ENCODE assay signal across 15 cellular contexts in genomic region chr2:28635251-28635650, GRCh38.
DNase-seq lines count a peak whose midpoint lies in the region; ATAC-seq and TF ChIP-seq lines count a peak whose summit lies in the region.
"Had no signal": no experiment of that assay in that cellular context is flagged by ENCODE, and none has a peak within 500 bp of the region (broad histone marks: within the 10 kb centered on the region; RNA-seq: fewer than 3 reads in every experiment).

No MANE protein-coding gene starts in this region.

- peaks cover 28% of the 10 kb centered on the region for H3F3A ChIP-seq in PC-9 (ENCODE audit: insufficient read depth, low read depth)

- peak in 2 of 4 donors; percentile 74 to 93 for TF ChIP-seq EP300 in sigmoid colon (IDR thresholded peaks at IDR 0.05)

- intact Hi-C loops in PC-9 (cut with micrococcal nuclease; ENCODE audit: unreplicated experiment), result no loop called here
- intact Hi-C loops in sigmoid colon (cut with DNase I), result no loop called here

- POLR2A ChIA-PET in PC-9 (lab: Charles Lee; ENCODE audit: unreplicated experiment), result interaction anchor here (0.7 kb wide), 1 partner anchor 14 kb away, joined by 5 read pairs; no protein-coding TSS in a partner anchor

- H3K27ac ChIP-seq in PC-9 (peak overlapping the region; percentile 85; the same call in 1 of the 2 replicates), epithelial cell of prostate (peak overlapping the region; percentile 89), layer of hippocampus (ENCODE audit: low read depth, low read length) (peak overlapping the region; percentile 42), sigmoid colon (peak overlapping the region; percentile 80 to 92 (median 86))

- H3K9me3 Mint-ChIP-seq in natural killer cell treated with Interleukin-12 subunit alpha and Interleukin-12 subunit beta and Interleukin-15 and Interleukin-18, amount 100 ng/mL, for 72 hours, result no peaks in the 10 kb centered on the region
- H3K9me3 Mint-ChIP-seq: activated CD8-positive, alpha-beta T cell treated with anti-CD3 and anti-CD28 coated beads for 36 hours; central memory CD8-positive, alpha-beta T cell had no signal

- no peak overlapping the region for H3K4me2 ChIP-seq in PC-9

- H3K4me3 Mint-ChIP-seq in natural killer cell treated with Interleukin-12 subunit alpha and Interleukin-12 subunit beta and Interleukin-15 and Interleukin-18, amount 100 ng/mL, for 72 hours, result no peak overlapping the region
- H3K4me3 Mint-ChIP-seq: activated CD8-positive, alpha-beta T cell treated with anti-CD3 and anti-CD28 coated beads for 36 hours; central memory CD8-positive, alpha-beta T cell had no signal

- H3K27me3 Mint-ChIP-seq in natural killer cell treated with Interleukin-12 subunit alpha and Interleukin-12 subunit beta and Interleukin-15 and Interleukin-18, amount 100 ng/mL, for 72 hours, result no peaks in the 10 kb centered on the region
- H3K27me3 Mint-ChIP-seq: activated CD8-positive, alpha-beta T cell treated with anti-CD3 and anti-CD28 coated beads for 36 hours; central memory CD8-positive, alpha-beta T cell had no signal

- peaks cover 43% of the 10 kb centered on the region for H3K4me1 ChIP-seq in PC-9 (replicated peaks; ENCODE audit: insufficient read depth)
- peaks cover 0 to 44% (median 44%) of the 10 kb centered on the region in 4 donors for H3K4me1 ChIP-seq in sigmoid colon

- no peaks in the 10 kb centered on the region for H4K20me1 ChIP-seq in PC-9 (ENCODE audit: insufficient read depth)

- no peaks in the 10 kb centered on the region for H3K9me3 ChIP-seq in PC-9 (ENCODE audit: insufficient read depth, low read depth)
- no peaks in the 10 kb centered on the region for H3K9me3 ChIP-seq in sigmoid colon

- no peaks in the 10 kb centered on the region for H3K36me3 Mint-ChIP-seq in natural killer cell treated with Interleukin-12 subunit alpha and Interleukin-12 subunit beta and Interleukin-15 and Interleukin-18, amount 100 ng/mL, for 72 hours

- H3K27ac Mint-ChIP-seq in natural killer cell treated with Interleukin-12 subunit alpha and Interleukin-12 subunit beta and Interleukin-15 and Interleukin-18, amount 100 ng/mL, for 72 hours, result peak overlapping the region in 1 of 2 donors; percentile 64
- H3K27ac Mint-ChIP-seq: activated CD8-positive, alpha-beta T cell treated with anti-CD3 and anti-CD28 coated beads for 36 hours had no signal

- no peaks in the 10 kb centered on the region for H3K79me2 ChIP-seq in PC-9 (ENCODE audit: low read depth)

- ATAC-seq in natural killer cell treated with Interleukin-12 subunit alpha and Interleukin-12 subunit beta and Interleukin-15 and Interleukin-18, amount 100 ng/mL, for 72 hours, result no peak
- ATAC-seq in HG02970 (IDR thresholded peaks at IDR 0.05; ENCODE audit: low FRiP score, unreplicated experiment), result no peak
- ATAC-seq: activated CD8-positive, alpha-beta T cell treated with anti-CD3 and anti-CD28 coated beads for 36 hours had no signal

- 14 to 64% methylated on average over 2 of the region's 2 CpGs for WGBS in sigmoid colon, 2 donors

- H3K4me1 Mint-ChIP-seq in natural killer cell treated with Interleukin-12 subunit alpha and Interleukin-12 subunit beta and Interleukin-15 and Interleukin-18, amount 100 ng/mL, for 72 hours (ENCODE audit: low read depth in 2 of 2), result peaks cover 21 to 31% of the 10 kb centered on the region in 2 donors
- H3K4me1 Mint-ChIP-seq: central memory CD8-positive, alpha-beta T cell had no signal

- DNase-seq in PC-9, result no peak
- DNase-seq in epithelial cell of prostate (ENCODE audit: low read depth, low spot score), result no peak
- peak; percentile 69 for DNase-seq in sigmoid colon
- DNase-seq in stimulated activated CD8-positive, alpha-beta memory T cell treated with anti-CD3 and anti-CD28 coated beads, Interleukin-4, amount 100 ng/mL, for 48 hours, result no peak
- no peak for DNase-seq in natural killer cell treated with Interleukin-12 subunit alpha and Interleukin-12 subunit beta and Interleukin-15 and Interleukin-18, amount 100 ng/mL, for 72 hours (ENCODE audit: low spot score)
- no peak for DNase-seq in NCI-H345 (lab: John Stamatoyannopoulos, UW)
- DNase-seq: activated CD8-positive, alpha-beta T cell treated with anti-CD3 and anti-CD28 coated beads for 36 hours; activated gamma-delta T cell; Calu3; NCI-H1105; NCI-H524 had no signal

- TF ChIP-seq POLR2A in sigmoid colon (IDR thresholded peaks at IDR 0.05), result no peak

- H3K36me3 ChIP-seq in PC-9 (ENCODE audit: low read depth), result no peaks in the 10 kb centered on the region
- H3K36me3 ChIP-seq in sigmoid colon, result no peaks in the 10 kb centered on the region

- no peak overlapping the region for H2AFZ ChIP-seq in PC-9

- H3K4me3 ChIP-seq in PC-9, result no peak overlapping the region
- no peak overlapping the region for H3K4me3 ChIP-seq in sigmoid colon
- H3K4me3 ChIP-seq: skin epidermis had no signal

- CTCF ChIA-PET in PC-9 (lab: Charles Lee), result no interaction called here

- no peaks in the 10 kb centered on the region for H3K27me3 ChIP-seq in PC-9 (ENCODE audit: insufficient read depth, low read depth)
- no peaks in the 10 kb centered on the region for H3K27me3 ChIP-seq in layer of hippocampus (ENCODE audit: control insufficient read depth, insufficient read depth, low read length)
- H3K27me3 ChIP-seq in sigmoid colon, result no peaks in the 10 kb centered on the region

- TF ChIP-seq CTCF in PC-9 (conservative IDR thresholded peaks at IDR 0.05), result no peak
- TF ChIP-seq CTCF in sigmoid colon (IDR thresholded peaks at IDR 0.05), result no peak

- BruUV-seq in PC-9 (replicated peaks; lab: Mats Ljungman, UMichigan), result no TSS peak

- H3K9me2 ChIP-seq in PC-9 (ENCODE audit: insufficient read depth), result no peaks in the 10 kb centered on the region
